ENCODE assay signal across 9 cellular contexts in genomic region chr11:65290448-65291165, GRCh38. TPM values are rescaled to one million over a fixed set of nuclear protein-coding genes. Genes with fewer than 3 reads are reported as not detected.
DNase-seq lines count a peak whose midpoint lies in the region; ATAC-seq and TF ChIP-seq lines count a peak whose summit lies in the region.
"Had no signal": no experiment of that assay in that cellular context is flagged by ENCODE, and none has a peak within 500 bp of the region (broad histone marks: within the 10 kb centered on the region; RNA-seq: fewer than 3 reads in every experiment).

No MANE protein-coding gene starts in this region.

- H3K4me1 Mint-ChIP-seq in endodermal cell = no peaks in the 10 kb centered on the region

- no peaks in the 10 kb centered on the region for H3K9me3 Mint-ChIP-seq in endodermal cell

- TF ChIP-seq CTCF in RWPE2 (IDR thresholded peaks at IDR 0.05; ENCODE audit: poor library complexity, severe bottlenecking) (no peak), esophagus squamous epithelium (IDR thresholded peaks at IDR 0.05) (no peak), omental fat pad (IDR thresholded peaks at IDR 0.05) (no peak), endodermal cell (conservative IDR thresholded peaks at IDR 0.05) (no peak)

- intact Hi-C loops in esophagus squamous epithelium (cut with DNase I) = no loop called here

- H3K4me1 ChIP-seq in RWPE2 (ENCODE audit: insufficient read depth, poor library complexity, severe bottlenecking) (peaks cover 14% of the 10 kb centered on the region), esophagus squamous epithelium (peaks cover 22 to 69% (median 46%) of the 10 kb centered on the region in 3 donors), endodermal cell (ENCODE audit: control insufficient read depth, insufficient read depth, low read length) (no peaks in the 10 kb centered on the region)

- no peak overlapping the region for H3K4me3 Mint-ChIP-seq in endodermal cell

- H3K36me3 ChIP-seq in RWPE2 (ENCODE audit: low read depth) (peaks cover 90% of the 10 kb centered on the region), esophagus squamous epithelium (peaks cover 0 to 66% (median 8%) of the 10 kb centered on the region in 3 donors), endodermal cell (ENCODE audit: control insufficient read depth, insufficient read depth, low read length) (peaks cover 91% of the 10 kb centered on the region)

- H3K9me3 ChIP-seq in RWPE2 (ENCODE audit: severe bottlenecking) (no peaks in the 10 kb centered on the region), esophagus squamous epithelium (no peaks in the 10 kb centered on the region), endodermal cell (ENCODE audit: control insufficient read depth, low read length) (no peaks in the 10 kb centered on the region)
- H3K9me3 ChIP-seq: SJCRH30 had no signal

- peak overlapping the region; percentile 51 for H3K27ac ChIP-seq in RWPE2 (ENCODE audit: poor library complexity, severe bottlenecking)
- H3K27ac ChIP-seq in esophagus squamous epithelium = peak overlapping the region; percentile 75 to 94 (median 88)
- no peak overlapping the region for H3K27ac ChIP-seq in endodermal cell (ENCODE audit: low read depth, low read length)

- 40 to 65% methylated on average over 6 to 7 of the region's 8 CpGs for WGBS in esophagus squamous epithelium, 2 donors
- 95% methylated on average over 4 to 8 of the region's 8 CpGs for WGBS in endodermal cell (ENCODE audit: insufficient coverage in 1 of 2, insufficient read length in 1 of 2), 2 experiments

- ATAC-seq in RWPE2 (ENCODE audit: low read depth) (0 out of 3 replicates have a peak, but pooled peaks have one; percentile 28), omental fat pad (ENCODE audit: low FRiP score) (peak; percentile 92), HG03378 (IDR thresholded peaks at IDR 0.05; ENCODE audit: unreplicated experiment) (no peak), GM21576 (IDR thresholded peaks at IDR 0.05; ENCODE audit: unreplicated experiment) (no peak)

- TF ChIP-seq POLR2A in esophagus squamous epithelium (IDR thresholded peaks at IDR 0.05) = no peak

- peak; percentile 10 for DNase-seq in GOT3 (lab: John Stamatoyannopoulos, UW)
- no peak for DNase-seq in RWPE2 (ENCODE audit: low spot score)
- DNase-seq in esophagus squamous epithelium (lab: John Stamatoyannopoulos, UW) = no peak
- peak; percentile 85 for DNase-seq in omental fat pad (ENCODE audit: low spot score)
- DNase-seq in activated effector memory CD4-positive, alpha-beta T cell treated with Interleukin-2 at 50 U/mL for 16 hours = no peak
- DNase-seq in endodermal cell = no peak

- H3K27me3 ChIP-seq in RWPE2 (ENCODE audit: insufficient read depth, poor library complexity, severe bottlenecking) (no peaks in the 10 kb centered on the region), esophagus squamous epithelium (no peaks in the 10 kb centered on the region), endodermal cell (ENCODE audit: control insufficient read depth, insufficient read depth, low read length, poor library complexity, severe bottlenecking) (no peaks in the 10 kb centered on the region)
- H3K27me3 ChIP-seq: SJCRH30 had no signal

- no peaks in the 10 kb centered on the region for H3K27me3 Mint-ChIP-seq in endodermal cell (ENCODE audit: insufficient read depth)

- H3K4me3 ChIP-seq in RWPE2 (ENCODE audit: severe bottlenecking) (no peak overlapping the region), esophagus squamous epithelium (peak overlapping the region in 1 of 4 donors; percentile 45), endodermal cell (ENCODE audit: low read length) (no peak overlapping the region)
- H3K4me3 ChIP-seq: SJCRH30 had no signal

- H3K9ac ChIP-seq in endodermal cell (ENCODE audit: extremely low read depth, low read length, poor library complexity, severe bottlenecking) = no peak overlapping the region

- H3K36me3 Mint-ChIP-seq in endodermal cell (ENCODE audit: low read depth) = peaks cover 77% of the 10 kb centered on the region

- H3K27ac Mint-ChIP-seq in endodermal cell = no peak overlapping the region

RNA-seq across cellular contexts. Expression of gene CDC42EP2, which starts 24.1 kb away (rescaled TPM):
- total RNA-seq in esophagus squamous epithelium (10 to 100 TPM in 1 of 4 donors, 1 to 10 TPM in 2, under 1 TPM in 1; 0.76 to 11.4 (median 5.6) TPM), omental fat pad (100 to 1,000 TPM in 1 of 4 donors, 10 to 100 TPM in 3; 44.0 to 120 (median 68.6) TPM), endodermal cell (1 to 10 TPM; 5.9 to 6.9 TPM)
- polyA plus RNA-seq in endodermal cell (2013, experiment 1 of 2) = 2.4 TPM
- polyA plus RNA-seq in endodermal cell (2013, experiment 2 of 2) = 1.5 TPM

RNA-seq across cellular contexts. Expression of gene POLA2, which starts 28.8 kb away (rescaled TPM):
- total RNA-seq in esophagus squamous epithelium (10 to 100 TPM in 2 of 4 donors, 1 to 10 TPM in 2; 3.1 to 14.1 (median 10.4) TPM), omental fat pad (10 to 100 TPM in 1 of 4 donors, 1 to 10 TPM in 3; 3.5 to 13.7 (median 6.9) TPM), endodermal cell (10 to 100 TPM; 42.2 to 65.0 TPM)
- polyA plus RNA-seq in endodermal cell (2013, experiment 1 of 2) = 46.3 TPM
- 44.3 TPM for polyA plus RNA-seq in endodermal cell (2013, experiment 2 of 2)

RNA-seq across cellular contexts. Expression of gene DPF2, which starts 43.0 kb away (rescaled TPM):
- 10 to 100 TPM; 18.7 to 35.3 (median 23.8) TPM for total RNA-seq in esophagus squamous epithelium
- 10 to 100 TPM; 23.3 to 32.9 (median 27.3) TPM for total RNA-seq in omental fat pad
- total RNA-seq in endodermal cell = 10 to 100 TPM; 75.8 to 80.9 TPM
- 87.4 TPM for polyA plus RNA-seq in endodermal cell (2013, experiment 1 of 2)
- polyA plus RNA-seq in endodermal cell (2013, experiment 2 of 2) = 76.9 TPM

Comparison
In these comparisons a context has a peak if more than half of its experiments do, and no peak if none do; other contexts are left out.
1. DNase-seq: peak in GOT3 (single experiment) and omental fat pad (single experiment); none in RWPE2 (single experiment), esophagus squamous epithelium (single experiment), activated effector memory CD4-positive, alpha-beta T cell treated with Interleukin-2 at 50 U/mL for 16 hours (single experiment) and endodermal cell (single experiment).
2. ATAC-seq: peak in RWPE2 (single experiment) and omental fat pad (single experiment); none in HG03378 (single experiment) and GM21576 (single experiment).